ENCODE assay signal across 8 cellular contexts in genomic region chr16:14824090-14824943, GRCh38. TPM values are rescaled to one million over a fixed set of nuclear protein-coding genes. Genes with fewer than 3 reads are reported as not detected.
DNase-seq lines count a peak whose midpoint lies in the region; ATAC-seq, FAIRE-seq and TF ChIP-seq lines count a peak whose summit lies in the region.
"Not testable (repeated sequence)": the region's sequence is repeated elsewhere in the genome, so short reads cannot be mapped to it uniquely, and the experiment has no call there.

No MANE protein-coding gene starts in this region.

- not testable (repeated sequence) for H2BK15ac ChIP-seq in H1 (ENCODE audit: low read length)

- H2AK5ac ChIP-seq in H1 (ENCODE audit: low read depth, low read length), result not testable (repeated sequence)

- not testable (repeated sequence) for DNase-seq in Caco-2; Panc1 (ENCODE audit: low read depth, low spot score); activated naive CD4-positive, alpha-beta T cell treated with anti-CD3 and anti-CD28 coated beads, Interleukin-2, amount 50 U/mL, for 72 hours (ENCODE audit: low spot score in 2 of 2); H1 (ENCODE audit: low read depth in 1 of 2, low spot score in 2 of 2); heart left ventricle; osteoblast (ENCODE audit: insufficient read length, low spot score, missing footprints); thoracic aorta (ENCODE audit: low spot score)
- peak in 1 of 2 donors; percentile 41 for DNase-seq in left colon

- not testable (repeated sequence) for H3K4me1 Mint-ChIP-seq in Caco-2 (ENCODE audit: low read depth, unreplicated experiment)

- not testable (repeated sequence) for H3K56ac ChIP-seq in H1 (replicated peaks; ENCODE audit: insufficient read length, low read depth, low read length)

- H3K27ac ChIP-seq in Panc1 (ENCODE audit: low read length); H1 (ENCODE audit: low read depth, low read length); heart left ventricle; osteoblast (ENCODE audit: low read depth, low read length); thoracic aorta: not testable (repeated sequence)

- not testable (repeated sequence) for H3K36me3 ChIP-seq in Caco-2 (ENCODE audit: control insufficient read depth, insufficient read depth, low read length); Panc1 (ENCODE audit: control insufficient read depth, insufficient read depth, low read length); H1 (ENCODE audit: control insufficient read depth in 2 of 4, insufficient read depth in 4 of 4, low read length in 3 of 4); heart left ventricle; osteoblast (ENCODE audit: insufficient read depth, low read length); thoracic aorta

- not testable (repeated sequence) for H4K20me1 ChIP-seq in H1 (replicated peaks in 1 of 2; ENCODE audit: control insufficient read depth in 1 of 2, insufficient read depth in 2 of 2, low read length in 2 of 2); osteoblast (ENCODE audit: insufficient read depth, low read length)

- H3K27ac Mint-ChIP-seq in Caco-2 (ENCODE audit: unreplicated experiment); activated naive CD4-positive, alpha-beta T cell treated with anti-CD3 and anti-CD28 coated beads, Interleukin-2, amount 50 U/mL, for 72 hours: not testable (repeated sequence)

- not testable (repeated sequence) for H3K79me2 ChIP-seq in H1 (ENCODE audit: control insufficient read depth in 1 of 2, insufficient read depth in 2 of 2, low read length in 2 of 2); osteoblast (ENCODE audit: insufficient read depth, low read length)

- FAIRE-seq in H1 (lab: Jason Lieb, UNC), result not testable (repeated sequence)

- not testable (repeated sequence) for H4K5ac ChIP-seq in H1 (ENCODE audit: insufficient read length, low read depth, low read length)

- not testable (repeated sequence) for TF ChIP-seq CTCF in Caco-2 (IDR thresholded peaks at IDR 0.05; ENCODE audit: insufficient read depth in 1 of 2, low read depth in 1 of 2, low read length in 1 of 2, severe bottlenecking in 1 of 2, unreplicated experiment in 1 of 2); Panc1 (IDR thresholded peaks at IDR 0.05); H1 (IDR thresholded peaks at IDR 0.05; ENCODE audit: control extremely low read depth in 1 of 3, insufficient read depth in 1 of 3, low read depth in 1 of 3, low read length in 3 of 3); heart left ventricle (IDR thresholded peaks at IDR 0.05); osteoblast (IDR thresholded peaks at IDR 0.05; ENCODE audit: extremely low read depth, low read depth, low read length); thoracic aorta (IDR thresholded peaks at IDR 0.05)

- H3K9me3 Mint-ChIP-seq in Caco-2 (ENCODE audit: unreplicated experiment); activated naive CD4-positive, alpha-beta T cell treated with anti-CD3 and anti-CD28 coated beads, Interleukin-2, amount 50 U/mL, for 72 hours: not testable (repeated sequence)

- not testable (repeated sequence) for H3K4me1 ChIP-seq in Caco-2; Panc1 (ENCODE audit: control insufficient read depth, insufficient read depth, low read length); H1 (replicated peaks in 1 of 4; ENCODE audit: control insufficient read depth in 3 of 4, insufficient read depth in 4 of 4, low read length in 3 of 4); heart left ventricle; osteoblast (ENCODE audit: insufficient read depth, low read length); thoracic aorta (ENCODE audit: control insufficient read depth in 1 of 2, low read depth in 2 of 2)

- not testable (repeated sequence) for H2BK5ac ChIP-seq in H1 (ENCODE audit: low read depth, low read length)

- not testable (repeated sequence) for H4K91ac ChIP-seq in H1 (replicated peaks; ENCODE audit: insufficient read length, low read length)

- not testable (repeated sequence) for H3K23ac ChIP-seq in H1 (ENCODE audit: insufficient read length)

- not testable (repeated sequence) for H3K4me3 Mint-ChIP-seq in Caco-2 (ENCODE audit: unreplicated experiment)

- H3K4ac ChIP-seq in H1 (replicated peaks; ENCODE audit: insufficient read length, low read depth, low read length), result not testable (repeated sequence)

- TSS peak; percentile 42 for BruUV-seq in Caco-2 (replicated peaks; lab: Mats Ljungman, UMichigan)
- BruUV-seq in Panc1 (replicated peaks; lab: Mats Ljungman, UMichigan), result not testable (repeated sequence)

- H3K4me3 ChIP-seq in Caco-2 (ENCODE audit: low read depth, low read length) (peak overlapping the region; percentile 25), Panc1 (ENCODE audit: low read depth in 2 of 2, low read length in 2 of 2) (peak overlapping the region; percentile 21 to 43; a peak in 3 of 4 replicates), H1 (ENCODE audit: extremely low read depth in 1 of 4, insufficient read depth in 2 of 4, low read depth in 3 of 4, low read length in 4 of 4) (peak overlapping the region in 1 of 4 experiments; percentile 45; a peak in 2 of 8 replicates), heart left ventricle (peak overlapping the region in 2 of 12 donors; percentile 24 to 29), osteoblast (ENCODE audit: insufficient read depth, low read length) (peak overlapping the region; percentile 53), thoracic aorta (peak overlapping the region; percentile 41)

- H3K23me2 ChIP-seq in H1 (ENCODE audit: low read depth, low read length), result not testable (repeated sequence)

- peak overlapping the region; percentile 42 to 47; a peak in 2 of 4 replicates for H3K4me2 ChIP-seq in H1 (ENCODE audit: insufficient read depth in 1 of 2, low read depth in 2 of 2, low read length in 2 of 2)
- H3K4me2 ChIP-seq in osteoblast (ENCODE audit: insufficient read depth, low read length), result peak overlapping the region; percentile 55

- not testable (repeated sequence) for H3K14ac ChIP-seq in H1 (ENCODE audit: insufficient read length)

- not testable (repeated sequence) for H3K27me3 ChIP-seq in Caco-2 (replicated peaks; ENCODE audit: control insufficient read depth, insufficient read depth, low read length); Panc1 (ENCODE audit: control insufficient read depth, insufficient read depth, low read length); H1 (replicated peaks in 1 of 4; ENCODE audit: control insufficient read depth in 3 of 4, extremely low read depth in 1 of 4, insufficient read depth in 3 of 4, low read length in 3 of 4); heart left ventricle; osteoblast (ENCODE audit: insufficient read depth, low read length); thoracic aorta (replicated peaks; ENCODE audit: insufficient read depth)

- H3K36me3 Mint-ChIP-seq in Caco-2 (ENCODE audit: insufficient read depth, unreplicated experiment); activated naive CD4-positive, alpha-beta T cell treated with anti-CD3 and anti-CD28 coated beads, Interleukin-2, amount 50 U/mL, for 72 hours: not testable (repeated sequence)

- not testable (repeated sequence) for H2BK12ac ChIP-seq in H1 (ENCODE audit: low read depth, low read length)

- WGBS in H1 (ENCODE audit: extremely low coverage in 1 of 2, insufficient coverage in 1 of 2, insufficient read length in 1 of 2, insufficient replicate concordance in 2 of 2, low coverage in 1 of 2, low lambda C conversion rate in 2 of 2, missing lambda C conversion rate in 1 of 2), 2 experiments, result 86% methylated on average over 1 of the region's 42 CpGs; no CpG with 5 or more reads in 1 of the 2 experiments
- 8 to 100% (median 51%) methylated on average over 1 to 14 of the region's 42 CpGs for WGBS in heart left ventricle, 4 donors

- intact Hi-C loops in Caco-2 (cut with micrococcal nuclease; ENCODE audit: unreplicated experiment); Panc1 (cut with micrococcal nuclease; ENCODE audit: unreplicated experiment); heart left ventricle (cut with DNase I); left colon (cut with DNase I, micrococcal nuclease): not testable (repeated sequence)

- TF ChIP-seq EP300 in H1 (IDR thresholded peaks at IDR 0.05; ENCODE audit: borderline replicate concordance in 1 of 2, low read depth in 2 of 2, low read length in 2 of 2), result not testable (repeated sequence)

- H2BK120ac ChIP-seq in H1 (replicated peaks; ENCODE audit: low read depth, low read length), result not testable (repeated sequence)

- POLR2A ChIA-PET in Caco-2 (lab: Charles Lee); Panc1 (lab: Charles Lee); H1 (lab: Charles Lee; ENCODE audit: partially characterized antibody): not testable (repeated sequence)

- H3K27me3 Mint-ChIP-seq in Caco-2 (ENCODE audit: insufficient read depth, unreplicated experiment), result not testable (repeated sequence)

- ATAC-seq in Panc1 (peak; percentile 92), heart left ventricle (peak in 3 of 4 donors; percentile 35 to 72 (median 72)), left colon (peak; percentile 98)
- ATAC-seq in activated naive CD4-positive, alpha-beta T cell treated with anti-CD3 and anti-CD28 coated beads, Interleukin-2, amount 50 U/mL, for 72 hours, result peak; percentile 29 to 44
- not testable (repeated sequence) for ATAC-seq in thoracic aorta (ENCODE audit: insufficient number of reproducible peaks, low FRiP score, low read depth)

- H3K79me1 ChIP-seq in H1 (ENCODE audit: low read depth, low read length), result not testable (repeated sequence)

- not testable (repeated sequence) for TF ChIP-seq RAD21 in H1 (IDR thresholded peaks at IDR 0.05 in 1 of 2, conservative IDR thresholded peaks at IDR 0.05 in 1 of 2; ENCODE audit: low read depth in 2 of 2, low read length in 2 of 2)

- H4K8ac ChIP-seq in H1 (ENCODE audit: extremely low read depth, insufficient read depth, low read length), result not testable (repeated sequence)

- in situ Hi-C loops in Panc1 (cut with HindIII; ENCODE audit: low pct_unique_long_range_greater_than_20kb, low sequenced_read_pairs), result not testable (repeated sequence)

- CTCF ChIA-PET in Caco-2 (lab: Charles Lee); Panc1 (lab: Charles Lee); H1 (lab: Charles Lee; ENCODE audit: partially characterized antibody): not testable (repeated sequence)

- H3K9me3 ChIP-seq in Caco-2; Panc1 (ENCODE audit: control insufficient read depth, insufficient read depth, low read depth, low read length); H1 (ENCODE audit: insufficient read depth in 2 of 2, low read depth in 1 of 2, low read length in 1 of 2); heart left ventricle; osteoblast (ENCODE audit: low read depth, low read length); thoracic aorta: not testable (repeated sequence)

- not testable (repeated sequence) for H2AFZ ChIP-seq in H1 (ENCODE audit: low read length); osteoblast (ENCODE audit: low read length)

- not testable (repeated sequence) for H3K18ac ChIP-seq in H1 (ENCODE audit: extremely low read depth, low read length)

- H2BK20ac ChIP-seq in H1 (ENCODE audit: low read length), result not testable (repeated sequence)

- not testable (repeated sequence) for H3K9ac ChIP-seq in H1 (replicated peaks in 1 of 4; ENCODE audit: extremely low read depth in 1 of 4, low read depth in 3 of 4, low read length in 3 of 4)

- not testable (repeated sequence) for TF ChIP-seq POLR2A in H1 (IDR thresholded peaks at IDR 0.05; ENCODE audit: control extremely low read depth in 1 of 2, low read depth in 2 of 2, low read length in 2 of 2); heart left ventricle (IDR thresholded peaks at IDR 0.05)

RNA-seq across cellular contexts. Expression of gene NOMO1, which starts 9.2 kb away (rescaled TPM):
- total RNA-seq in Caco-2 (2022) (128 and 138 TPM in 2 replicates), Panc1 (2021; ENCODE audit: unreplicated experiment) (249 TPM), heart left ventricle (100 to 1,000 TPM in 4 of 9 donors, 10 to 100 TPM in 5; 70.6 to 180 (median 97.3) TPM), left colon (10 to 100 TPM; 82.1 to 85.3 TPM), osteoblast (74.9 and 81.9 TPM in 2 replicates), thoracic aorta (10 to 100 TPM; 51.6 to 80.3 TPM)
- polyA plus RNA-seq in Panc1 (2012; ENCODE audit: insufficient read length), result 196 TPM
- total RNA-seq in activated naive CD4-positive, alpha-beta T cell treated with anti-CD3 and anti-CD28 coated beads, Interleukin-2, amount 50 U/mL, for 72 hours, result 10 to 100 TPM; 40.0 to 40.1 TPM
- total RNA-seq in H1 (2021; fragmentation: NEBNext Ultra II Directional; extraction: Animal tissue kit (Norgen Biotek cat#: 25700)), result 121 and 129 TPM in 2 replicates
- polyA plus RNA-seq in H1 (2011; rRNA removed) (74.1 and 74.3 TPM in 2 replicates), heart left ventricle (10 to 100 TPM; 30.7 to 93.4 TPM)
- 61.3 TPM for polyA plus RNA-seq in H1 (2011; cell fraction: cytosol; rRNA removed)
- 109 TPM for polyA plus RNA-seq in H1 (2011; cell fraction: nucleus; rRNA removed)
- 77.4 to 86.2 TPM (median 81.7 TPM) in 4 replicates for polyA plus RNA-seq in H1 (2012, experiment 1 of 2)
- polyA plus RNA-seq in H1 (2012, experiment 2 of 2), result 37.5 TPM
- polyA plus RNA-seq in H1 (2013, experiment 1 of 2), result 177 TPM
- 154 TPM for polyA plus RNA-seq in H1 (2013, experiment 2 of 2)
- 121 and 123 TPM in 2 replicates for polyA minus RNA-seq in H1 (2011; rRNA and poly(A)+ RNA removed)
- 103 TPM for polyA minus RNA-seq in H1 (2011; cell fraction: cytosol; rRNA and poly(A)+ RNA removed)
- polyA minus RNA-seq in H1 (2011; cell fraction: nucleus; rRNA and poly(A)+ RNA removed), result 69.8 TPM
